In the genomic region with DNA sequence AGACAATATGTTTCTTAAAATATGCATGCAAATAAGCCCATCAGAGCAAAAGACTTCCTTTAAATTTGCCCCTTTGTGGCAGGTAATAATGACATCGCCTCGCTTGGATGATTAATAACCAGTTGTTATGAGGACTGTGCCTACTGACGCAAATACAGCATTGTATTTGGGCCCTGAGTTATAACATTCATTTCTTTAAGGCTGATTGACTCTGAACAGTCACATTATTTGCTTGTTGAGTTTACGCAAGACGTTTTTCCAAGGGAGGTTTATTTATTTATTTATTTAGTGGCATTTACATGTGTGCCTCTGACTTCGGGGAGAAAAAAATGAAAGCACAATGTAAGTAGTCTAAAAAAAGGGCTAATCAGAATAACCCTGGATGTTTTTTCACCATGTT, we compare ENCODE assay signal across 10 cellular contexts.
DNase-seq lines count a peak whose midpoint lies in the region; ATAC-seq and TF ChIP-seq lines count a peak whose summit lies in the region.
"Had no signal": no experiment of that assay in that cellular context is flagged by ENCODE, and none has a peak within 500 bp of the region (broad histone marks: within the 10 kb centered on the region; RNA-seq: fewer than 3 reads in every experiment).

No MANE protein-coding gene starts in this region.

- H2AFZ ChIP-seq in PC-3 (ENCODE audit: low read length): peak overlapping the region; percentile 79

- peak; percentile 7 for DNase-seq in NCI-H2107 treated with DMSO at 0.1 percent for 48 hours (lab: John Stamatoyannopoulos, UW; ENCODE audit: unreplicated experiment)
- no peak for DNase-seq in NCI-H2107 (lab: John Stamatoyannopoulos, UW)
- DNase-seq in PC-3: peak; percentile 71
- DNase-seq in fibroblast of villous mesenchyme (ENCODE audit: low read depth): peak; percentile 57
- no peak for DNase-seq in suprapubic skin (ENCODE audit: low spot score in 2 of 2)
- DNase-seq in mesendoderm: no peak
- DNase-seq in superior temporal gyrus (ENCODE audit: extremely low spot score): no peak
- DNase-seq: activated CD4-positive, alpha-beta memory T cell treated with anti-CD3 and anti-CD28 coated beads for 36 hours; substantia nigra had no signal

- no peak overlapping the region for H2BK15ac ChIP-seq in mesendoderm (replicated peaks; ENCODE audit: low read depth)

- no peak overlapping the region for H3K4ac ChIP-seq in mesendoderm (ENCODE audit: low read depth, low read length)

- H3K27ac ChIP-seq in PC-3 (ENCODE audit: low read length) (peak overlapping the region; percentile 41), suprapubic skin (no peak overlapping the region), mesendoderm (ENCODE audit: low read depth, low read length) (no peak overlapping the region)

- no peaks in the 10 kb centered on the region for H3F3A ChIP-seq in PC-3 (ENCODE audit: low read length, unreplicated experiment)

- no peak overlapping the region for H4K5ac ChIP-seq in mesendoderm (ENCODE audit: low read length)

- no peak overlapping the region for H3K23ac ChIP-seq in mesendoderm (ENCODE audit: low read length)

- no peak overlapping the region for H2BK120ac ChIP-seq in mesendoderm (ENCODE audit: low read depth, low read length)

- BruUV-seq in PC-3 (replicated peaks; lab: Mats Ljungman, UMichigan): no TSS peak

- H3K9me3 ChIP-seq in PC-3 (ENCODE audit: low read length) (no peaks in the 10 kb centered on the region), suprapubic skin (no peaks in the 10 kb centered on the region)

- peak overlapping the region; percentile 85 for H3K4me2 ChIP-seq in PC-3 (ENCODE audit: low read length)
- H3K4me2 ChIP-seq in mesendoderm (ENCODE audit: low read length): no peak overlapping the region

- no peaks in the 10 kb centered on the region for H3K79me1 ChIP-seq in mesendoderm (ENCODE audit: low read length)

- ATAC-seq in PC-3 (peak; percentile 63), GM18858 (IDR thresholded peaks at IDR 0.05; ENCODE audit: unreplicated experiment) (no peak)

- no peaks in the 10 kb centered on the region for H3K79me2 ChIP-seq in PC-3 (ENCODE audit: low read length)
- H3K79me2 ChIP-seq in mesendoderm (ENCODE audit: control insufficient read depth, insufficient read depth, low read length): no peaks in the 10 kb centered on the region

- POLR2A ChIA-PET in PC-3 (lab: Charles Lee; ENCODE audit: unreplicated experiment): no interaction called here

- H3K9ac ChIP-seq in PC-3 (ENCODE audit: low read length) (peak overlapping the region; percentile 51), mesendoderm (ENCODE audit: low read length) (no peak overlapping the region)

- H3K56ac ChIP-seq in mesendoderm (ENCODE audit: low read length): no peak overlapping the region

- no peaks in the 10 kb centered on the region for H3K27me3 ChIP-seq in PC-3 (ENCODE audit: low read length)
- H3K27me3 ChIP-seq in suprapubic skin: no peaks in the 10 kb centered on the region
- H3K27me3 ChIP-seq in mesendoderm (ENCODE audit: insufficient read depth, low read length, poor library complexity): no peaks in the 10 kb centered on the region

- no peaks in the 10 kb centered on the region for H3K9me2 ChIP-seq in PC-3 (replicated peaks; ENCODE audit: low read length)

- WGBS in suprapubic skin: 73% methylated on average over 6 of the region's 6 CpGs
- WGBS in mesendoderm (ENCODE audit: extremely low coverage, insufficient coverage, low lambda C conversion rate): no CpG with 5 or more reads among the region's 6 CpGs

- CTCF ChIA-PET in PC-3 (lab: Charles Lee): no interaction called here

- intact Hi-C loops in PC-3 (cut with micrococcal nuclease): loop anchor here (2.0 kb wide), 1 partner anchor 71 kb away; no protein-coding TSS in a partner anchor

- no peak for TF ChIP-seq POLR2A in suprapubic skin (IDR thresholded peaks at IDR 0.05)

- TF ChIP-seq EP300 in suprapubic skin (IDR thresholded peaks at IDR 0.05): peak; percentile 1

- no peak overlapping the region for H4K8ac ChIP-seq in mesendoderm (ENCODE audit: low read depth, low read length)

- H3K4me1 ChIP-seq in PC-3 (ENCODE audit: insufficient read depth, low read length) (peaks cover 38% of the 10 kb centered on the region), suprapubic skin (no peaks in the 10 kb centered on the region), mesendoderm (ENCODE audit: control insufficient read depth, low read depth, low read length) (no peaks in the 10 kb centered on the region)

- TF ChIP-seq CTCF in PC-3 (conservative IDR thresholded peaks at IDR 0.05; ENCODE audit: low read depth, low read length): no peak
- TF ChIP-seq CTCF in fibroblast of villous mesenchyme (IDR thresholded peaks at IDR 0.05; ENCODE audit: insufficient read depth, low read depth, low read length): no peak
- no peak for TF ChIP-seq CTCF in suprapubic skin (IDR thresholded peaks at IDR 0.05)

- H3K4me3 ChIP-seq in PC-3 (ENCODE audit: low read length) (peak overlapping the region; percentile 63), fibroblast of villous mesenchyme (ENCODE audit: low read depth, low read length) (no peak overlapping the region), suprapubic skin (peak overlapping the region; percentile 2), mesendoderm (ENCODE audit: low read length) (no peak overlapping the region)

- H4K20me1 ChIP-seq in PC-3 (ENCODE audit: low read length): no peaks in the 10 kb centered on the region

- H2BK5ac ChIP-seq in mesendoderm (ENCODE audit: low read length): no peak overlapping the region

- H2AK5ac ChIP-seq in mesendoderm (ENCODE audit: low read length): no peak overlapping the region

- H3K36me3 ChIP-seq in PC-3 (ENCODE audit: low read depth, low read length) (no peaks in the 10 kb centered on the region), suprapubic skin (no peaks in the 10 kb centered on the region), mesendoderm (ENCODE audit: control insufficient read depth, insufficient read depth, low read length) (no peaks in the 10 kb centered on the region)

- H3K18ac ChIP-seq in mesendoderm (ENCODE audit: low read length): no peak overlapping the region

Comparison
In these comparisons a context has a peak if more than half of its experiments do, and no peak if none do; other contexts are left out.
1. DNase-seq: peak in NCI-H2107 treated with DMSO at 0.1 percent for 48 hours (single experiment), PC-3 (single experiment) and fibroblast of villous mesenchyme (single experiment); none in NCI-H2107 (single experiment), suprapubic skin (0 of 2), mesendoderm (single experiment) and superior temporal gyrus (single experiment).
2. H3K4me3 ChIP-seq: peak in PC-3 (single experiment) and suprapubic skin (single experiment); none in fibroblast of villous mesenchyme (single experiment) and mesendoderm (single experiment).